In genomic region chr11:96259053-96259837, GRCh38 we compare ENCODE assay signal across 8 cellular contexts.
DNase-seq lines count a peak whose midpoint lies in the region; ATAC-seq and TF ChIP-seq lines count a peak whose summit lies in the region.

No MANE protein-coding gene starts in this region.

- no peaks in the 10 kb centered on the region for H3K27me3 ChIP-seq in right cardiac atrium (ENCODE audit: control insufficient read depth, insufficient read depth)
- no peaks in the 10 kb centered on the region for H3K27me3 ChIP-seq in uterus

- H3K9me3 ChIP-seq in right cardiac atrium (ENCODE audit: control insufficient read depth, low read length) (no peaks in the 10 kb centered on the region), uterus (no peaks in the 10 kb centered on the region)

- intact Hi-C loops in Right ventricle myocardium inferior (cut with DNase I) (no loop called here), right cardiac atrium (cut with DNase I) (loop anchor here in 1 of 4 donors (10.0 kb wide), 1 partner anchor 66 kb away; no protein-coding TSS in a partner anchor), uterus (cut with DNase I; ENCODE audit: low total_unique reads) (no loop called here)

- no peak for TF ChIP-seq POLR2A in uterus (IDR thresholded peaks at IDR 0.05)

- no peaks in the 10 kb centered on the region for H3K36me3 ChIP-seq in uterus

- whole genome bisulfite sequencing in right cardiac atrium: 59% methylated on average over 4 of the region's 4 CpGs

- H3K4me3 ChIP-seq in right cardiac atrium (ENCODE audit: low read length): no peak overlapping the region
- H3K4me3 ChIP-seq in uterus: no peak overlapping the region

- no peak overlapping the region for H3K27ac ChIP-seq in right cardiac atrium (ENCODE audit: low read length)
- peak overlapping the region; percentile 6 to 67 for H3K27ac ChIP-seq in uterus

- H3K4me1 ChIP-seq in right cardiac atrium (ENCODE audit: control insufficient read depth, insufficient read depth, low read length): peaks cover 8% of the 10 kb centered on the region
- peaks cover 10 to 11% of the 10 kb centered on the region in 2 donors for H3K4me1 ChIP-seq in uterus

- no peak for DNase-seq in Right ventricle myocardium inferior (ENCODE audit: missing footprints)
- no peak for DNase-seq in right cardiac atrium
- peak; percentile 49 for DNase-seq in amniotic stem cell (lab: John Stamatoyannopoulos, UW)
- DNase-seq in kidney glomerular epithelial cell (lab: John Stamatoyannopoulos, UW): peak; percentile 80
- DNase-seq in uterus: no peak
- no peak for DNase-seq in nucleus accumbens (lab: John Stamatoyannopoulos, UW)
- DNase-seq in DMS153 (lab: John Stamatoyannopoulos, UW): no peak
- DNase-seq in NCI-H1694 (lab: John Stamatoyannopoulos, UW): no peak

- TF ChIP-seq CTCF in uterus (IDR thresholded peaks at IDR 0.05): no peak

- ATAC-seq in Right ventricle myocardium inferior (peak; percentile 58), right cardiac atrium (no peak)

Comparison
In these comparisons a context has a peak if more than half of its experiments do, and no peak if none do; other contexts are left out.
1. DNase-seq: peak in amniotic stem cell (single experiment) and kidney glomerular epithelial cell (single experiment); none in Right ventricle myocardium inferior (single experiment), right cardiac atrium (0 of 3), uterus (0 of 2), nucleus accumbens (0 of 56), DMS153 (single experiment) and NCI-H1694 (single experiment).